Comparison of ENCODE assay signal across 23 cellular contexts in the genomic region with DNA sequence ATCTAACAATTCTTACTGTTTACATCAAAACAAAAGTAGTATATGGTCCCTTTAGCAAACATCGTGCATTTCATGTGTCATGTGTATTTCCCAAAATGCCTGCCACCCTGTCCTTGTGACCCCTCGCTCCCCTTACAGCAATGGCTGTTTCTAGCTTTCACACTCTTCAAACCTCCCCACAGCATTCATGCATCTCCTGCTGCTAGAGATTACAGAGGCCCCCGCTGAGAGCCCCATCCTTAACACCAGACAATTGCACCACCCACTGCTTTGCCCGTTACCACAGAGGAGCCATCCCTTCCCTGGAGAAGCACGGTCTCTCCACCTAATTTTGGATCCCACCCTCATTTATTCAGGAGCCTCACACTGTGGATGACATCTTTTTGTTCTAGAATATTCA.
DNase-seq lines count a peak whose midpoint lies in the region; ATAC-seq and TF ChIP-seq lines count a peak whose summit lies in the region.
"Had no signal": no experiment of that assay in that cellular context is flagged by ENCODE, and none has a peak within 500 bp of the region (broad histone marks: within the 10 kb centered on the region; RNA-seq: fewer than 3 reads in every experiment).

No MANE protein-coding gene starts in this region.

- H3K4me1 ChIP-seq in esophagus muscularis mucosa (no peaks in the 10 kb centered on the region), heart left ventricle (no peaks in the 10 kb centered on the region)
- H3K4me1 ChIP-seq: BE2C; BLaER1 treated with 17β-estradiol and CSF1 and Interleukin-3, amounts not matched to agents 10 nM and 100 nM; HAP-1 had no signal

- no peaks in the 10 kb centered on the region for H3K36me3 Mint-ChIP-seq in activated CD8-positive, alpha-beta memory T cell treated with anti-CD3 and anti-CD28 coated beads, Interleukin-2, amount 10 ng/mL, durations not matched to agents 7 days and 5 days
- peaks cover 10% of the 10 kb centered on the region; the same call in 1 of the 2 replicates for H3K36me3 Mint-ChIP-seq in WTC11
- H3K36me3 Mint-ChIP-seq in progenitor cell of endocrine pancreas (ENCODE audit: insufficient read depth): peaks cover 2% of the 10 kb centered on the region
- H3K36me3 Mint-ChIP-seq: CD14-positive monocyte; CD8-positive, alpha-beta memory T cell had no signal

- no peak for TF ChIP-seq POLR2A in esophagus muscularis mucosa (IDR thresholded peaks at IDR 0.05; ENCODE audit: low read depth)
- no peak for TF ChIP-seq POLR2A in heart left ventricle (IDR thresholded peaks at IDR 0.05)

- H3K27me3 ChIP-seq in esophagus muscularis mucosa: peaks cover 0 to 17% (median 0%) of the 10 kb centered on the region in 4 donors
- peaks cover 0 to 5% (median 0%) of the 10 kb centered on the region in 9 donors for H3K27me3 ChIP-seq in heart left ventricle

- H3K27ac ChIP-seq in esophagus muscularis mucosa (replicated peaks in 1 of 4): no peak overlapping the region
- no peak overlapping the region for H3K27ac ChIP-seq in caudate nucleus (ENCODE audit: low read depth, low read length)
- H3K27ac ChIP-seq in heart left ventricle: no peak overlapping the region
- H3K27ac ChIP-seq: 22Rv1; BLaER1 treated with 17β-estradiol and CSF1 and Interleukin-3, amounts not matched to agents 10 nM and 100 nM; GM23248 had no signal

- H3K4me3 ChIP-seq in esophagus muscularis mucosa (no peak overlapping the region), heart left ventricle (no peak overlapping the region)
- H3K4me3 ChIP-seq: BLaER1 treated with 17β-estradiol and CSF1 and Interleukin-3, amounts not matched to agents 10 nM and 100 nM; GM12878; GM23248; HAP-1 had no signal

- intact Hi-C loops in esophagus muscularis mucosa (cut with DNase I) (no loop called here), heart left ventricle (cut with DNase I) (loop anchor here in 1 of 10 donors (10.0 kb wide), 1 partner anchor 268 kb away; no protein-coding TSS in a partner anchor)

- WGBS in esophagus muscularis mucosa: 53% methylated on average over 5 of the region's 5 CpGs
- WGBS in heart left ventricle, 4 donors: 59 to 73% (median 70%) methylated on average over 5 of the region's 5 CpGs

- POLR2A ChIA-PET in WTC11 (lab: Charles Lee): no interaction called here

- ATAC-seq in activated CD8-positive, alpha-beta memory T cell treated with anti-CD3 and anti-CD28 coated beads, Interleukin-2, amount 10 ng/mL, durations not matched to agents 7 days and 5 days: no peak
- ATAC-seq in WTC11: no peak
- no peak for ATAC-seq in HG03159 (IDR thresholded peaks at IDR 0.05; ENCODE audit: unreplicated experiment)
- ATAC-seq in heart left ventricle: no peak
- ATAC-seq: GM12878 had no signal

- H3K36me3 ChIP-seq in esophagus muscularis mucosa (no peaks in the 10 kb centered on the region), heart left ventricle (no peaks in the 10 kb centered on the region)
- H3K36me3 ChIP-seq: BE2C; BLaER1 treated with 17β-estradiol and CSF1 and Interleukin-3, amounts not matched to agents 10 nM and 100 nM; HAP-1 had no signal

- CTCF ChIA-PET in activated CD8-positive, alpha-beta memory T cell treated with anti-CD3 and anti-CD28 coated beads, Interleukin-2, amount 10 ng/mL, durations not matched to agents 7 days and 5 days (lab: Charles Lee): no interaction called here
- CTCF ChIA-PET in WTC11 (lab: Charles Lee): no interaction called here

- TF ChIP-seq CTCF in WTC11 (IDR thresholded peaks at IDR 0.05) (no peak), esophagus muscularis mucosa (IDR thresholded peaks at IDR 0.05) (no peak), progenitor cell of endocrine pancreas (IDR thresholded peaks at IDR 0.05; ENCODE audit: unreplicated experiment) (no peak), heart left ventricle (IDR thresholded peaks at IDR 0.05) (no peak)

- H3K9me3 Mint-ChIP-seq in activated CD8-positive, alpha-beta memory T cell treated with anti-CD3 and anti-CD28 coated beads, Interleukin-2, amount 10 ng/mL, durations not matched to agents 7 days and 5 days (ENCODE audit: low read depth): no peaks in the 10 kb centered on the region
- H3K9me3 Mint-ChIP-seq in WTC11 (peaks cover 17% of the 10 kb centered on the region), progenitor cell of endocrine pancreas (ENCODE audit: low read depth) (peaks cover 15% of the 10 kb centered on the region)
- H3K9me3 Mint-ChIP-seq: CD4-positive, alpha-beta T cell had no signal

- H3K27me3 Mint-ChIP-seq in activated CD8-positive, alpha-beta memory T cell treated with anti-CD3 and anti-CD28 coated beads, Interleukin-2, amount 10 ng/mL, durations not matched to agents 7 days and 5 days: peaks cover 52% of the 10 kb centered on the region
- H3K27me3 Mint-ChIP-seq in WTC11 (ENCODE audit: low read depth) (peaks cover 10% of the 10 kb centered on the region), progenitor cell of endocrine pancreas (peaks cover 74% of the 10 kb centered on the region)

- no peak for TF ChIP-seq EP300 in esophagus muscularis mucosa (IDR thresholded peaks at IDR 0.05)

- no peak overlapping the region for H3K4me3 Mint-ChIP-seq in activated CD8-positive, alpha-beta memory T cell treated with anti-CD3 and anti-CD28 coated beads, Interleukin-2, amount 10 ng/mL, durations not matched to agents 7 days and 5 days
- H3K4me3 Mint-ChIP-seq in WTC11: no peak overlapping the region
- H3K4me3 Mint-ChIP-seq in progenitor cell of endocrine pancreas (ENCODE audit: low read depth): no peak overlapping the region
- H3K4me3 Mint-ChIP-seq: CD14-positive monocyte; CD4-positive, alpha-beta T cell; CD8-positive, alpha-beta memory T cell had no signal

- no peak overlapping the region for H3K27ac Mint-ChIP-seq in activated CD8-positive, alpha-beta memory T cell treated with anti-CD3 and anti-CD28 coated beads, Interleukin-2, amount 10 ng/mL, durations not matched to agents 7 days and 5 days
- H3K27ac Mint-ChIP-seq in WTC11 (no peak overlapping the region), progenitor cell of endocrine pancreas (peak overlapping the region; percentile 5)
- H3K27ac Mint-ChIP-seq: CD14-positive monocyte; CD4-positive, alpha-beta T cell; CD8-positive, alpha-beta memory T cell had no signal

- no peaks in the 10 kb centered on the region for H3K4me1 Mint-ChIP-seq in activated CD8-positive, alpha-beta memory T cell treated with anti-CD3 and anti-CD28 coated beads, Interleukin-2, amount 10 ng/mL, durations not matched to agents 7 days and 5 days
- H3K4me1 Mint-ChIP-seq in WTC11: peaks cover 7% of the 10 kb centered on the region
- H3K4me1 Mint-ChIP-seq in progenitor cell of endocrine pancreas (ENCODE audit: low read depth): no peaks in the 10 kb centered on the region
- H3K4me1 Mint-ChIP-seq: CD14-positive monocyte; CD8-positive, alpha-beta memory T cell had no signal

- peak; percentile 7 for DNase-seq in activated CD8-positive, alpha-beta memory T cell treated with anti-CD3 and anti-CD28 coated beads, Interleukin-2, amount 10 ng/mL, durations not matched to agents 7 days and 5 days
- DNase-seq in activated CD8-positive, alpha-beta memory T cell treated with anti-CD3 and anti-CD28 coated beads for 24 hours: no peak
- DNase-seq in WTC11 (ENCODE audit: low spot score): no peak
- peak; percentile 74 for DNase-seq in esophagus muscularis mucosa (ENCODE audit: extremely low spot score)
- DNase-seq in progenitor cell of endocrine pancreas (ENCODE audit: low spot score, unreplicated experiment): no peak
- no peak for DNase-seq in caudate nucleus (lab: John Stamatoyannopoulos, UW)
- DNase-seq in heart left ventricle: no peak
- DNase-seq: ACHN; AML-193; BE2C; CD4-positive, alpha-beta T cell; CD8-positive, alpha-beta memory T cell; DMS 273 treated with DMSO at 0.1 percent for 48 hours; DMS79; EL; GDM1; GM23248 had no signal

- H3K9me3 ChIP-seq in esophagus muscularis mucosa (peaks cover 0 to 13% (median 9%) of the 10 kb centered on the region in 4 donors), heart left ventricle (peaks cover 0 to 14% (median 0%) of the 10 kb centered on the region in 12 donors)
- H3K9me3 ChIP-seq: BE2C, HAP-1 had no signal

TF ChIP-seq in WTC11, 78 proteins besides CTCF, POLR2A, EP300 and RAD21:
- peak; percentile 86 for TF ChIP-seq ZNF423 (CRISPR knock-in tag; IDR thresholded peaks at IDR 0.05)
- no peak for TF ChIP-seq SMAD3 (CRISPR knock-in tag; IDR thresholded peaks at IDR 0.05; ENCODE audit: borderline replicate concordance)

Comparison
In these comparisons a context has a peak if more than half of its experiments do, and no peak if none do; other contexts are left out.
1. DNase-seq: peak in activated CD8-positive, alpha-beta memory T cell treated with anti-CD3 and anti-CD28 coated beads, Interleukin-2, amount 10 ng/mL, durations not matched to agents 7 days and 5 days (single experiment) and esophagus muscularis mucosa (single experiment); none in activated CD8-positive, alpha-beta memory T cell treated with anti-CD3 and anti-CD28 coated beads for 24 hours (single experiment), WTC11 (single experiment), progenitor cell of endocrine pancreas (single experiment), caudate nucleus (0 of 61) and heart left ventricle (0 of 5).